23 cellular contexts compared by ENCODE assay signal in genomic region chr3:122931636-122932035, GRCh38.
A peak's percentile ranks its signal among the peaks of the same experiment; 100 is the strongest.
DNase-seq lines count a peak whose midpoint lies in the region; ATAC-seq, FAIRE-seq and TF ChIP-seq lines count a peak whose summit lies in the region.
"Had no signal": no experiment of that assay in that cellular context is flagged by ENCODE, and none has a peak within 500 bp of the region (broad histone marks: within the 10 kb centered on the region; RNA-seq: fewer than 3 reads in every experiment).

No MANE protein-coding gene starts in this region.

- POLR2A ChIA-PET in HepG2 (lab: Yijun Ruan, JAX): no interaction called here

- peaks cover 2 to 19% of the 10 kb centered on the region in 2 experiments; a peak in 3 of 5 replicates for H3K27me3 ChIP-seq in HepG2 (ENCODE audit: control insufficient read depth in 1 of 2, insufficient read depth in 2 of 2, low read length in 2 of 2)
- no peaks in the 10 kb centered on the region for H3K27me3 ChIP-seq in right lobe of liver
- no peaks in the 10 kb centered on the region for H3K27me3 ChIP-seq in RWPE2 (ENCODE audit: insufficient read depth, poor library complexity, severe bottlenecking)
- no peaks in the 10 kb centered on the region for H3K27me3 ChIP-seq in foreskin keratinocyte
- H3K27me3 ChIP-seq: Peyer's patch had no signal

- TF ChIP-seq EP300 in HepG2 (IDR thresholded peaks at IDR 0.05; ENCODE audit: low read depth in 2 of 2, low read length in 2 of 2) (no peak), HepG2 (CRISPR knock-in tag; IDR thresholded peaks at IDR 0.05; ENCODE audit: borderline replicate concordance) (no peak)

- no peak for ATAC-seq in HepG2
- ATAC-seq in right lobe of liver: no peak
- ATAC-seq in RWPE2 (ENCODE audit: low read depth): peak; percentile 78
- ATAC-seq in foreskin keratinocyte: peak; percentile 91
- ATAC-seq in GM18520 (IDR thresholded peaks at IDR 0.05; ENCODE audit: unreplicated experiment): no peak
- ATAC-seq: K562 had no signal

- 0% methylated on average over 4 of the region's 4 CpGs for WGBS in HepG2 (ENCODE audit: low lambda C conversion rate)
- WGBS in right lobe of liver (ENCODE audit: insufficient coverage, low coverage, low lambda C conversion rate, missing lambda C conversion rate): 77% methylated on average over 4 of the region's 4 CpGs

- no peak overlapping the region for H3K9ac ChIP-seq in HepG2 (ENCODE audit: insufficient read depth, low read depth, low read length)

- H3K9me3 ChIP-seq in HepG2 (ENCODE audit: low read length): no peaks in the 10 kb centered on the region
- no peaks in the 10 kb centered on the region for H3K9me3 ChIP-seq in right lobe of liver
- H3K9me3 ChIP-seq in RWPE2 (ENCODE audit: severe bottlenecking): no peaks in the 10 kb centered on the region
- H3K9me3 ChIP-seq: MG63, Peyer's patch, SJSA1 had no signal

- H3K4me3 ChIP-seq in HepG2 (replicated peaks in 1 of 3; ENCODE audit: insufficient read depth in 1 of 3, low read depth in 2 of 3, low read length in 3 of 3) (peak overlapping the region in 1 of 3 experiments; percentile 0; a peak in 1 of 6 replicates), right lobe of liver (no peak overlapping the region), RWPE2 (ENCODE audit: severe bottlenecking) (no peak overlapping the region)
- H3K4me3 ChIP-seq: K562, MG63, Peyer's patch, SJSA1 had no signal

- TF ChIP-seq CTCF in HepG2 (CRISPR knock-in tag; IDR thresholded peaks at IDR 0.05) (no peak), right lobe of liver (IDR thresholded peaks at IDR 0.05) (no peak), RWPE2 (IDR thresholded peaks at IDR 0.05; ENCODE audit: poor library complexity, severe bottlenecking) (no peak), foreskin keratinocyte (conservative IDR thresholded peaks at IDR 0.05) (peak; percentile 42)

- intact Hi-C loops in HepG2 (cut with micrococcal nuclease; ENCODE audit: unreplicated experiment) (no loop called here), right lobe of liver (cut with DNase I) (no loop called here)

- no peaks in the 10 kb centered on the region for H3K79me2 ChIP-seq in HepG2 (ENCODE audit: insufficient read depth, low read length)

- H3K27ac ChIP-seq in HepG2 (ENCODE audit: extremely low read length, insufficient read depth, low read length): no peak overlapping the region
- H3K27ac ChIP-seq in right lobe of liver: no peak overlapping the region
- peak overlapping the region; percentile 91 for H3K27ac ChIP-seq in RWPE2 (ENCODE audit: poor library complexity, severe bottlenecking)
- H3K27ac ChIP-seq in foreskin keratinocyte: peak overlapping the region; percentile 78
- H3K27ac ChIP-seq: Peyer's patch, SJSA1 had no signal

- TF ChIP-seq RAD21 in HepG2 (CRISPR knock-in tag; IDR thresholded peaks at IDR 0.05): no peak

- DNase-seq in HepG2 (ENCODE audit: low spot score) (peak; percentile 20), right lobe of liver (no peak), RWPE2 (ENCODE audit: low spot score) (no peak), foreskin keratinocyte (peak; percentile 100), 8988T (no peak), NCI-H1694 (lab: John Stamatoyannopoulos, UW) (no peak), epidermal melanocyte (ENCODE audit: insufficient read length, low spot score) (no peak)
- DNase-seq: Calu3, DMS79 treated with DMSO at 0.1 percent for 48 hours, GF-D8, Kasumi-1, MG63, NCI-H1105 treated with DMSO at 0.1 percent for 48 hours, NCI-H2029 treated with DMSO at 0.1 percent for 48 hours, NCI-H526 treated with DMSO at 0.1 percent for 48 hours, Peyer's patch, Right ventricle myocardium superior had no signal

- no peak for TF ChIP-seq POLR2A in HepG2 (IDR thresholded peaks at IDR 0.05; ENCODE audit: insufficient read depth in 1 of 2, low read depth in 2 of 2, low read length in 2 of 2)
- no peak for TF ChIP-seq POLR2A in right lobe of liver (IDR thresholded peaks at IDR 0.05)

- H3K36me3 ChIP-seq in HepG2 (replicated peaks in 1 of 2; ENCODE audit: control insufficient read depth in 1 of 2, insufficient read depth in 2 of 2, low read length in 2 of 2) (no peaks in the 10 kb centered on the region), right lobe of liver (no peaks in the 10 kb centered on the region), RWPE2 (ENCODE audit: low read depth) (no peaks in the 10 kb centered on the region)
- H3K36me3 ChIP-seq: MG63, Peyer's patch, SJSA1 had no signal

- in situ Hi-C loops in HepG2 (cut with HindIII; ENCODE audit: extremely low pct_ligation_motif_present, low pct_unique_long_range_greater_than_20kb): no loop called here

- H4K20me1 ChIP-seq in HepG2 (ENCODE audit: insufficient read depth, low read length): no peaks in the 10 kb centered on the region

- no peak for FAIRE-seq in HepG2 (lab: Jason Lieb, UNC)
- FAIRE-seq: GM12892, GM19239, H54, K562 had no signal

- H3K4me1 ChIP-seq in HepG2 (ENCODE audit: insufficient read depth, low read length) (peaks cover 41% of the 10 kb centered on the region), right lobe of liver (no peaks in the 10 kb centered on the region), RWPE2 (ENCODE audit: insufficient read depth, poor library complexity, severe bottlenecking) (peaks cover 35% of the 10 kb centered on the region), foreskin keratinocyte (peaks cover 25% of the 10 kb centered on the region)
- H3K4me1 ChIP-seq: Peyer's patch, SJSA1 had no signal

- no peak overlapping the region for H3K4me2 ChIP-seq in HepG2 (ENCODE audit: low read depth, low read length)

- CTCF ChIA-PET in HepG2 (lab: Yijun Ruan, JAX; ENCODE audit: low intra/inter-chr PET ratio, low total read pairs): no interaction called here

- BruUV-seq in HepG2 (replicated peaks; lab: Mats Ljungman, UMichigan): no TSS peak

- no peak overlapping the region for H2AFZ ChIP-seq in HepG2 (ENCODE audit: low read length)

TF ChIP-seq in HepG2, 621 proteins besides CTCF, POLR2A, EP300 and RAD21:
- TF ChIP-seq POGZ (CRISPR knock-in tag; IDR thresholded peaks at IDR 0.05) (no peak), REL (CRISPR knock-in tag; conservative IDR thresholded peaks at IDR 0.05) (no peak), CEBPG (CRISPR knock-in tag; IDR thresholded peaks at IDR 0.05) (peak; percentile 45; the same call in 1 of the 2 replicates), CEBPB (IDR thresholded peaks at IDR 0.05; ENCODE audit: borderline replicate concordance, low read depth, low read length) (peak; percentile 78; the same call in 1 of the 2 replicates), MTF1 (CRISPR knock-in tag; IDR thresholded peaks at IDR 0.05) (no peak)
TF ChIP-seq in HepG2: peak in this region for 2.

Comparison
In these comparisons a context has a peak if more than half of its experiments do, and no peak if none do; other contexts are left out.
1. DNase-seq: peak in HepG2 (single experiment) and foreskin keratinocyte (2 of 2); none in right lobe of liver (0 of 3), RWPE2 (single experiment), 8988T (single experiment), NCI-H1694 (single experiment) and epidermal melanocyte (single experiment).
2. ATAC-seq: peak in RWPE2 (single experiment) and foreskin keratinocyte (single experiment); none in HepG2 (single experiment), right lobe of liver (0 of 4) and GM18520 (single experiment).
3. H3K27ac ChIP-seq: peak in RWPE2 (single experiment) and foreskin keratinocyte (single experiment); none in HepG2 (single experiment) and right lobe of liver (0 of 3).